In the genomic region with DNA sequence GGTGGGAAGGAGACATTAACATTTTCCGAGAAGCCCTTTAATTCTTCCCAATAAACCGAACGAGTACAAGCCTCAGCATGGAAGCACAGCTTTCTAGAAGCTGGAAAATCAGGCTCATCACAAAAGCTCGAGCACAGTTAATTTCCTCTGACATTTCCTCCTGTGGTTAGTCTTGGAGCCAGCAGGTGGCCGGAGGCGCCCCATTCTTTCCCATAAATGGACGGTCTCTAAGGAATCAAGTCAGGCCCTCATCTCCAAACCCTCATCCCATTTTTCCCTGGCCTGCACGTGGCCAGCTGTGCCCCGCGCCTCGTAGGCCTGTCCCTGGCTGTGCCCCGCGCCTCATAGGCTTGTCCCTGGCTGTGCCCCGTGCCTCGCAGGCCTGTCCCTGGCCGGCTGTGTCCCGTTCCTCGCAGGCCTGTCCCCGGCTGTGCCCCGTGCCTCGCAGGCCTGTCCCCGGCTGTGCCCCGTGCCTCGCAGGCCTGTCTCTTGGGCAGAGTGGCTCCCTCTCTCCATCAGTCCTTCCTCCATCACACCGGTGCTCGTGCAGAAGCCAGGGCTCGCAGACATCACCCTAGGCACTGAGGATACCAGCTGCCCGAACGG, we compare ENCODE assay signal across 1 cellular context.
TF ChIP-seq lines count a peak whose summit lies in the region.

No MANE protein-coding gene starts in this region.

TF ChIP-seq in SK-N-SH treated with all-trans-retinoic acid at 6 μM for 48 hours, 23 proteins besides CTCF, POLR2A, EP300 and RAD21 (continued from another document):
- TF ChIP-seq, protein P1, sequence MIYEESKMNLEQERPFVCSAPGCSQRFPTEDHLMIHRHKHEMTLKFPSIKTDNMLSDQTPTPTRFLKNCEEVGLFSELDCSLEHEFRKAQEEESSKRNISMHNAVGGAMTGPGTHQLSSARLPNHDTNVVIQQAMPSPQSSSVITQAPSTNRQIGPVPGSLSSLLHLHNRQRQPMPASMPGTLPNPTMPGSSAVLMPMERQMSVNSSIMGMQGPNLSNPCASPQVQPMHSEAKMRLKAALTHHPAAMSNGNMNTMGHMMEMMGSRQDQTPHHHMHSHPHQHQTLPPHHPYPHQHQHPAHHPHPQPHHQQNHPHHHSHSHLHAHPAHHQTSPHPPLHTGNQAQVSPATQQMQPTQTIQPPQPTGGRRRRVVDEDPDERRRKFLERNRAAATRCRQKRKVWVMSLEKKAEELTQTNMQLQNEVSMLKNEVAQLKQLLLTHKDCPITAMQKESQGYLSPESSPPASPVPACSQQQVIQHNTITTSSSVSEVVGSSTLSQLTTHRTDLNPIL (CRISPR knock-in tag; IDR thresholded peaks at IDR 0.05; ENCODE audit: low read depth): no peak
- TF ChIP-seq ZNF70 (CRISPR knock-in tag; IDR thresholded peaks at IDR 0.05) (no peak), ZNF8 (CRISPR knock-in tag; IDR thresholded peaks at IDR 0.05) (no peak)
